ENCODE assay signal across 18 cellular contexts in the genomic region with DNA sequence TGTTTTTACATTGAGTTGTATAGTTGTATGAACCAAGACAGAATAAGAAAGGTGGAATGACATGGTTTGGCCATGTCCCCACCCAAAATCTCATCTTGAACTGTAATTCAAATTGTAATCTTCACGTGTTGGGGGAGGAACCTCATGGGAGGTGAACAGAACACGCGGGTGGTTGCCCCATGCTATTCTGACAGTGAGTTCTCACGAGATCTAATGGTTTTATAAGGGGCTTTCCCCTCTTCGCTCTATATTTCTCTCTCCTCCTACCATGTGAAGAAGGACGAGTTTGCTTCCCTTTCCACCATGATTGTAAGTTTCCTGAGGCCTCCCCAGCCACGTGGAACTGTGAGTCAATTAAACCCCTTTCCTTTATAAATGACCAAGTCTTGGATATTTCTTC. TPM values are rescaled to one million over a fixed set of nuclear protein-coding genes. Genes with fewer than 3 reads are reported as not detected.
DNase-seq lines count a peak whose midpoint lies in the region; ATAC-seq and TF ChIP-seq lines count a peak whose summit lies in the region.
"Had no signal": no experiment of that assay in that cellular context is flagged by ENCODE, and none has a peak within 500 bp of the region (broad histone marks: within the 10 kb centered on the region; RNA-seq: fewer than 3 reads in every experiment).

No MANE protein-coding gene starts in this region.

- no peaks in the 10 kb centered on the region for H4K20me1 ChIP-seq in DOHH2 (ENCODE audit: control insufficient read depth, insufficient read depth, low read depth, low read length)

- H3K4me2 ChIP-seq in DOHH2 (ENCODE audit: low read length), result peak overlapping the region; percentile 65

- H3K4me3 Mint-ChIP-seq in activated CD4-positive, alpha-beta T cell treated with anti-CD3 and anti-CD28 coated beads, Interleukin-2, amount 10 ng/mL, durations not matched to agents 7 days and 5 days, result no peak overlapping the region
- H3K4me3 Mint-ChIP-seq in activated T-helper 1 cell treated with anti-CD3 and anti-CD28 coated beads, Interleukin-12 subunit alpha, Interleukin-12 subunit beta, Interleukin-2, Interleukin-4 antibody, amounts not matched to agents 30 ng/mL and 10 ng/mL and 1 ng/mL, durations not matched to agents 14 hours and 24 hours and 36 hours, result peak overlapping the region; percentile 9
- H3K4me3 Mint-ChIP-seq in natural killer cell treated with Interleukin-12 subunit alpha and Interleukin-12 subunit beta and Interleukin-15 and Interleukin-18, amount 100 ng/mL, for 72 hours, result peak overlapping the region; percentile 52
- H3K4me3 Mint-ChIP-seq: neural crest cell had no signal

- H3K9me3 ChIP-seq in DOHH2 (ENCODE audit: control insufficient read depth, insufficient read depth, low read length), result peaks cover 5% of the 10 kb centered on the region; the same call in 1 of the 2 replicates
- H3K9me3 ChIP-seq: MG63, upper lobe of right lung had no signal

- H3K27me3 ChIP-seq in DOHH2 (ENCODE audit: control insufficient read depth, low read length), result no peaks in the 10 kb centered on the region
- no peaks in the 10 kb centered on the region for H3K27me3 ChIP-seq in dorsolateral prefrontal cortex
- H3K27me3 ChIP-seq: MG63, upper lobe of right lung had no signal

- peak overlapping the region; percentile 55 for H3K4me3 ChIP-seq in DOHH2 (ENCODE audit: low read length)
- H3K4me3 ChIP-seq in dorsolateral prefrontal cortex, result no peak overlapping the region
- H3K4me3 ChIP-seq: MG63, upper lobe of right lung had no signal

- H3K9me2 ChIP-seq in DOHH2 (replicated peaks; ENCODE audit: control insufficient read depth, low read length), result no peaks in the 10 kb centered on the region

- H3K4me1 Mint-ChIP-seq in activated CD4-positive, alpha-beta T cell treated with anti-CD3 and anti-CD28 coated beads, Interleukin-2, amount 10 ng/mL, durations not matched to agents 7 days and 5 days, result peaks cover 30% of the 10 kb centered on the region
- peaks cover 30% of the 10 kb centered on the region for H3K4me1 Mint-ChIP-seq in activated T-helper 1 cell treated with anti-CD3 and anti-CD28 coated beads, Interleukin-12 subunit alpha, Interleukin-12 subunit beta, Interleukin-2, Interleukin-4 antibody, amounts not matched to agents 30 ng/mL and 10 ng/mL and 1 ng/mL, durations not matched to agents 14 hours and 24 hours and 36 hours (ENCODE audit: low read depth)
- peaks cover 20 to 27% of the 10 kb centered on the region in 2 donors for H3K4me1 Mint-ChIP-seq in natural killer cell treated with Interleukin-12 subunit alpha and Interleukin-12 subunit beta and Interleukin-15 and Interleukin-18, amount 100 ng/mL, for 72 hours (ENCODE audit: low read depth in 2 of 2)
- H3K4me1 Mint-ChIP-seq: neural crest cell had no signal

- intact Hi-C loops in activated T-helper 1 cell treated with anti-CD3 and anti-CD28 coated beads, Interleukin-12 subunit alpha, Interleukin-12 subunit beta, Interleukin-2, Interleukin-4 antibody, amounts not matched to agents 30 ng/mL and 10 ng/mL and 1 ng/mL, durations not matched to agents 14 hours and 24 hours and 36 hours (cut with micrococcal nuclease), result loop anchor here (1.0 to 2.0 kb wide), 2 partner anchors 19 kb away; no protein-coding TSS in a partner anchor
- intact Hi-C loops in dorsolateral prefrontal cortex (cut with DNase I), result no loop called here

- POLR2A ChIA-PET in activated CD4-positive, alpha-beta T cell treated with anti-CD3 and anti-CD28 coated beads, Interleukin-2, amount 10 ng/mL, durations not matched to agents 7 days and 5 days (lab: Charles Lee), result no interaction called here

- no peak for TF ChIP-seq CTCF in DOHH2 (IDR thresholded peaks at IDR 0.05; ENCODE audit: low read depth, low read length, poor library complexity, severe bottlenecking)
- no peak for TF ChIP-seq CTCF in dorsolateral prefrontal cortex (IDR thresholded peaks at IDR 0.05 in 54 of 56, conservative IDR thresholded peaks at IDR 0.05 in 2 of 56; ENCODE audit: low read depth in 1 of 56, partially characterized antibody in 56 of 56)

- H3K9me3 Mint-ChIP-seq in activated CD4-positive, alpha-beta T cell treated with anti-CD3 and anti-CD28 coated beads, Interleukin-2, amount 10 ng/mL, durations not matched to agents 7 days and 5 days, result peaks cover 12% of the 10 kb centered on the region
- H3K9me3 Mint-ChIP-seq in activated T-helper 1 cell treated with anti-CD3 and anti-CD28 coated beads, Interleukin-12 subunit alpha, Interleukin-12 subunit beta, Interleukin-2, Interleukin-4 antibody, amounts not matched to agents 30 ng/mL and 10 ng/mL and 1 ng/mL, durations not matched to agents 14 hours and 24 hours and 36 hours, result no peaks in the 10 kb centered on the region
- no peaks in the 10 kb centered on the region for H3K9me3 Mint-ChIP-seq in natural killer cell treated with Interleukin-12 subunit alpha and Interleukin-12 subunit beta and Interleukin-15 and Interleukin-18, amount 100 ng/mL, for 72 hours
- H3K9me3 Mint-ChIP-seq: neural crest cell had no signal

- H3K4me1 ChIP-seq in DOHH2 (ENCODE audit: control insufficient read depth, low read length), result peaks cover 26% of the 10 kb centered on the region

- peak overlapping the region; percentile 46; the same call in 1 of the 2 replicates for H3K27ac ChIP-seq in DOHH2 (ENCODE audit: low read depth, low read length)
- H3K27ac ChIP-seq in dorsolateral prefrontal cortex, result no peak overlapping the region

- no peak for DNase-seq in activated CD4-positive, alpha-beta T cell treated with anti-CD3 and anti-CD28 coated beads, Interleukin-2, amount 10 ng/mL, durations not matched to agents 7 days and 5 days
- DNase-seq in activated CD4-positive, alpha-beta T cell treated with anti-CD3 and anti-CD28 coated beads, Interleukin-2, amount 50 U/mL, for 4 hours, result no peak
- no peak for DNase-seq in activated T-helper 1 cell treated with anti-CD3 and anti-CD28 coated beads, Interleukin-12 subunit alpha, Interleukin-12 subunit beta, Interleukin-2, Interleukin-4 antibody, amounts not matched to agents 30 ng/mL and 10 ng/mL and 1 ng/mL, durations not matched to agents 14 hours and 24 hours and 36 hours (ENCODE audit: low spot score)
- DNase-seq in natural killer cell treated with Interleukin-12 subunit alpha and Interleukin-12 subunit beta and Interleukin-15 and Interleukin-18, amount 100 ng/mL, for 72 hours (ENCODE audit: low spot score), result no peak
- DNase-seq in NCI-H1436 treated with DMSO at 0.1 percent for 48 hours (lab: John Stamatoyannopoulos, UW) (no peak), dorsolateral prefrontal cortex (no peak), T1000 (lab: John Stamatoyannopoulos, UW) (no peak)
- DNase-seq: ACHN; aorta; hippocampal formation; mesenchymal stem cell; MG63; NCI-H187 treated with DMSO at 0.1 percent for 48 hours; NCI-H446 treated with DMSO at 0.1 percent for 48 hours; stimulated activated naive CD4-positive, alpha-beta T cell treated with Interleukin-2 at 50 U/mL for 16 hours; upper lobe of right lung had no signal

- H3K36me3 ChIP-seq in DOHH2 (ENCODE audit: control insufficient read depth, low read length), result no peaks in the 10 kb centered on the region
- H3K36me3 ChIP-seq: MG63, upper lobe of right lung had no signal

- H3K27ac Mint-ChIP-seq in activated CD4-positive, alpha-beta T cell treated with anti-CD3 and anti-CD28 coated beads, Interleukin-2, amount 10 ng/mL, durations not matched to agents 7 days and 5 days, result peak overlapping the region; percentile 81
- peak overlapping the region; percentile 27 for H3K27ac Mint-ChIP-seq in activated T-helper 1 cell treated with anti-CD3 and anti-CD28 coated beads, Interleukin-12 subunit alpha, Interleukin-12 subunit beta, Interleukin-2, Interleukin-4 antibody, amounts not matched to agents 30 ng/mL and 10 ng/mL and 1 ng/mL, durations not matched to agents 14 hours and 24 hours and 36 hours
- peak overlapping the region; percentile 33 to 89 for H3K27ac Mint-ChIP-seq in natural killer cell treated with Interleukin-12 subunit alpha and Interleukin-12 subunit beta and Interleukin-15 and Interleukin-18, amount 100 ng/mL, for 72 hours

- CTCF ChIA-PET in activated CD4-positive, alpha-beta T cell treated with anti-CD3 and anti-CD28 coated beads, Interleukin-2, amount 10 ng/mL, durations not matched to agents 7 days and 5 days (lab: Charles Lee), result interaction anchor here (1.0 kb wide), 2 partner anchors 9 to 25 kb away, joined by 3 read pairs; no protein-coding TSS in a partner anchor

- peaks cover 19% of the 10 kb centered on the region for H3K36me3 Mint-ChIP-seq in activated CD4-positive, alpha-beta T cell treated with anti-CD3 and anti-CD28 coated beads, Interleukin-2, amount 10 ng/mL, durations not matched to agents 7 days and 5 days (ENCODE audit: low read depth)
- H3K36me3 Mint-ChIP-seq in activated T-helper 1 cell treated with anti-CD3 and anti-CD28 coated beads, Interleukin-12 subunit alpha, Interleukin-12 subunit beta, Interleukin-2, Interleukin-4 antibody, amounts not matched to agents 30 ng/mL and 10 ng/mL and 1 ng/mL, durations not matched to agents 14 hours and 24 hours and 36 hours (ENCODE audit: low read depth), result peaks cover 15% of the 10 kb centered on the region
- H3K36me3 Mint-ChIP-seq in natural killer cell treated with Interleukin-12 subunit alpha and Interleukin-12 subunit beta and Interleukin-15 and Interleukin-18, amount 100 ng/mL, for 72 hours, result no peaks in the 10 kb centered on the region

- H3K79me2 ChIP-seq in DOHH2 (ENCODE audit: control insufficient read depth, low read length), result peaks cover 96% of the 10 kb centered on the region

- no peak for ATAC-seq in natural killer cell treated with Interleukin-12 subunit alpha and Interleukin-12 subunit beta and Interleukin-15 and Interleukin-18, amount 100 ng/mL, for 72 hours

- no peaks in the 10 kb centered on the region; the same call in 1 of the 2 replicates for H3F3A ChIP-seq in DOHH2 (ENCODE audit: control insufficient read depth, insufficient read depth)

- no peaks in the 10 kb centered on the region for H3K27me3 Mint-ChIP-seq in activated CD4-positive, alpha-beta T cell treated with anti-CD3 and anti-CD28 coated beads, Interleukin-2, amount 10 ng/mL, durations not matched to agents 7 days and 5 days
- H3K27me3 Mint-ChIP-seq in activated T-helper 1 cell treated with anti-CD3 and anti-CD28 coated beads, Interleukin-12 subunit alpha, Interleukin-12 subunit beta, Interleukin-2, Interleukin-4 antibody, amounts not matched to agents 30 ng/mL and 10 ng/mL and 1 ng/mL, durations not matched to agents 14 hours and 24 hours and 36 hours (ENCODE audit: insufficient read depth), result no peaks in the 10 kb centered on the region
- no peaks in the 10 kb centered on the region for H3K27me3 Mint-ChIP-seq in natural killer cell treated with Interleukin-12 subunit alpha and Interleukin-12 subunit beta and Interleukin-15 and Interleukin-18, amount 100 ng/mL, for 72 hours

RNA-seq across cellular contexts. Expression of gene DDHD1, which starts 25.3 kb away (rescaled TPM):
- total RNA-seq in activated CD4-positive, alpha-beta T cell treated with anti-CD3 and anti-CD28 coated beads, Interleukin-2, amount 10 ng/mL, durations not matched to agents 7 days and 5 days, result 10 to 100 TPM; 53.8 to 58.0 TPM
- total RNA-seq in activated T-helper 1 cell treated with anti-CD3 and anti-CD28 coated beads, Interleukin-12 subunit alpha, Interleukin-12 subunit beta, Interleukin-2, Interleukin-4 antibody, amounts not matched to agents 30 ng/mL and 10 ng/mL and 1 ng/mL, durations not matched to agents 14 hours and 24 hours and 36 hours, result 85.5 and 93.1 TPM in 2 replicates
- total RNA-seq in natural killer cell treated with Interleukin-12 subunit alpha and Interleukin-12 subunit beta and Interleukin-15 and Interleukin-18, amount 100 ng/mL, for 72 hours, result 10 to 100 TPM; 71.3 to 87.5 TPM
- total RNA-seq in dorsolateral prefrontal cortex, result 10 to 100 TPM; 26.9 to 70.6 (median 49.7) TPM

Comparison
In these comparisons a context has a peak if more than half of its experiments do, and no peak if none do; other contexts are left out.
1. H3K27ac Mint-ChIP-seq: peak in every context shown above with its lines; median percentile 81 in activated CD4-positive, alpha-beta T cell treated with anti-CD3 and anti-CD28 coated beads, Interleukin-2, amount 10 ng/mL, durations not matched to agents 7 days and 5 days; 61 in natural killer cell treated with Interleukin-12 subunit alpha and Interleukin-12 subunit beta and Interleukin-15 and Interleukin-18, amount 100 ng/mL, for 72 hours; 27 in activated T-helper 1 cell treated with anti-CD3 and anti-CD28 coated beads, Interleukin-12 subunit alpha, Interleukin-12 subunit beta, Interleukin-2, Interleukin-4 antibody, amounts not matched to agents 30 ng/mL and 10 ng/mL and 1 ng/mL, durations not matched to agents 14 hours and 24 hours and 36 hours.